Comparison of ENCODE assay signal across 23 cellular contexts in genomic region chr17:69473801-69474170, GRCh38. TPM values are rescaled to one million over a fixed set of nuclear protein-coding genes. Genes with fewer than 3 reads are reported as not detected.
A peak's percentile ranks its signal among the peaks of the same experiment; 100 is the strongest.
DNase-seq lines count a peak whose midpoint lies in the region; ATAC-seq and TF ChIP-seq lines count a peak whose summit lies in the region.
"Had no signal": no experiment of that assay in that cellular context is flagged by ENCODE, and none has a peak within 500 bp of the region (broad histone marks: within the 10 kb centered on the region; RNA-seq: fewer than 3 reads in every experiment).

No MANE protein-coding gene starts in this region.

- H3K9me2 ChIP-seq in MM.1S (replicated peaks; ENCODE audit: insufficient read depth, low read length), result no peaks in the 10 kb centered on the region

- peaks cover 3% of the 10 kb centered on the region for H3K36me3 Mint-ChIP-seq in mesothelial cell of epicardium

- no peak overlapping the region for H3K4me2 ChIP-seq in MM.1S (ENCODE audit: low read depth, low read length)
- H3K4me2 ChIP-seq: BLaER1 had no signal

- H4K20me1 ChIP-seq in MM.1S (ENCODE audit: insufficient read depth, low read length), result no peaks in the 10 kb centered on the region
- H4K20me1 ChIP-seq: BLaER1 had no signal

- H3K27ac ChIP-seq in gastrocnemius medialis (peak overlapping the region; percentile 78 to 96 (median 81)), MM.1S (ENCODE audit: low read length) (no peak overlapping the region)
- H3K27ac ChIP-seq: BLaER1, cardiac muscle cell, left lung, right atrium auricular region had no signal

- peaks cover 8% of the 10 kb centered on the region for H3K4me1 Mint-ChIP-seq in mesothelial cell of epicardium

- no peak overlapping the region for H3K4me3 Mint-ChIP-seq in mesothelial cell of epicardium
- H3K4me3 Mint-ChIP-seq: activated CD4-positive, alpha-beta T cell treated with anti-CD3 and anti-CD28 coated beads for 36 hours; endodermal cell; naive thymus-derived CD4-positive, alpha-beta T cell; T-helper 17 cell had no signal

- in situ Hi-C loops in gastrocnemius medialis (cut with MboI; ENCODE audit: low sequenced_read_pairs in 4 of 4), result no loop called here

- H3K27me3 Mint-ChIP-seq in mesothelial cell of epicardium (ENCODE audit: low read depth), result no peaks in the 10 kb centered on the region
- H3K27me3 Mint-ChIP-seq: activated CD4-positive, alpha-beta T cell treated with anti-CD3 and anti-CD28 coated beads for 36 hours; naive thymus-derived CD4-positive, alpha-beta T cell; T-helper 17 cell had no signal

- H3K9me3 ChIP-seq in gastrocnemius medialis (no peaks in the 10 kb centered on the region), MM.1S (replicated peaks; ENCODE audit: insufficient read depth, low read length) (no peaks in the 10 kb centered on the region)
- H3K9me3 ChIP-seq: left lung, right atrium auricular region, tibial artery had no signal

- no peak for TF ChIP-seq POLR2A in gastrocnemius medialis (IDR thresholded peaks at IDR 0.05)

- H3K27ac Mint-ChIP-seq in mesothelial cell of epicardium, result no peak overlapping the region
- H3K27ac Mint-ChIP-seq: activated CD4-positive, alpha-beta T cell treated with anti-CD3 and anti-CD28 coated beads for 36 hours; endodermal cell; T-helper 17 cell had no signal

- no peak overlapping the region for H3K9ac ChIP-seq in MM.1S (ENCODE audit: low read length)
- H3K9ac ChIP-seq: BLaER1 had no signal

- DNase-seq in EL (peak; percentile 12), astrocyte of the hippocampus (ENCODE audit: low read depth, low spot score) (peak; percentile 66), fibroblast of the conjunctiva (ENCODE audit: low read depth) (peak; percentile 38), gastrocnemius medialis (no peak), MM.1S (no peak), NCI-H2081 treated with DMSO at 0.1 percent for 48 hours (lab: John Stamatoyannopoulos, UW) (no peak), NCI-H510A (lab: John Stamatoyannopoulos, UW) (no peak), mesothelial cell of epicardium (ENCODE audit: low spot score in 2 of 2, unreplicated experiment in 2 of 2) (no peak)
- DNase-seq: activated CD4-positive, alpha-beta T cell treated with anti-CD3 and anti-CD28 coated beads for 36 hours; activated CD8-positive, alpha-beta memory T cell treated with anti-CD3 and anti-CD28 coated beads, Interleukin-2, amount 50 U/mL, for 4 hours; activated naive CD4-positive, alpha-beta T cell treated with anti-CD3 and anti-CD28 coated beads, Interleukin-2, amount 50 U/mL, for 16 hours; GOT3; left lung; naive thymus-derived CD4-positive, alpha-beta T cell; NCI-H2029 treated with DMSO at 0.1 percent for 48 hours; NCI-H748 treated with DMSO at 0.1 percent for 48 hours; stimulated activated CD4-positive, alpha-beta T cell treated with anti-CD3 and anti-CD28 coated beads, Interleukin-4, amount 100 ng/mL, for 24 hours; T-helper 17 cell; tibial artery had no signal

- no peaks in the 10 kb centered on the region for H3F3A ChIP-seq in MM.1S (ENCODE audit: insufficient read depth, low read length)

- ATAC-seq in gastrocnemius medialis, result peak; percentile 84 to 87
- ATAC-seq: activated CD4-positive, alpha-beta T cell treated with anti-CD3 and anti-CD28 coated beads for 36 hours; left lung; naive thymus-derived CD4-positive, alpha-beta T cell; T-helper 17 cell had no signal

- H3K27me3 ChIP-seq in gastrocnemius medialis (no peaks in the 10 kb centered on the region), MM.1S (replicated peaks; ENCODE audit: insufficient read depth, low read length) (no peaks in the 10 kb centered on the region)
- H3K27me3 ChIP-seq: BLaER1, cardiac muscle cell, left lung, right atrium auricular region, tibial artery had no signal

- peak overlapping the region in 3 of 4 donors; percentile 1 to 4 (median 4) for H3K4me3 ChIP-seq in gastrocnemius medialis
- no peak overlapping the region for H3K4me3 ChIP-seq in MM.1S (ENCODE audit: low read length)
- H3K4me3 ChIP-seq: BLaER1, cardiac muscle cell, left lung, right atrium auricular region, tibial artery had no signal

- H3K36me3 ChIP-seq in gastrocnemius medialis (no peaks in the 10 kb centered on the region), MM.1S (replicated peaks; ENCODE audit: insufficient read depth, low read length) (no peaks in the 10 kb centered on the region)
- H3K36me3 ChIP-seq: cardiac muscle cell, left lung, right atrium auricular region, tibial artery had no signal

- H3K79me2 ChIP-seq in MM.1S (ENCODE audit: low read length), result no peaks in the 10 kb centered on the region

- TF ChIP-seq CTCF in gastrocnemius medialis (IDR thresholded peaks at IDR 0.05 in 4 of 5, conservative IDR thresholded peaks at IDR 0.05 in 1 of 5) (no peak), MM.1S (IDR thresholded peaks at IDR 0.05; ENCODE audit: low read length) (no peak), mesothelial cell of epicardium (IDR thresholded peaks at IDR 0.05; ENCODE audit: unreplicated experiment) (no peak)

- H3K9me3 Mint-ChIP-seq in mesothelial cell of epicardium, result peaks cover 4% of the 10 kb centered on the region

- H2AFZ ChIP-seq in MM.1S (ENCODE audit: low read length), result no peak overlapping the region

- intact Hi-C loops in gastrocnemius medialis (cut with DNase I; ENCODE audit: low total_unique reads), result no loop called here

- H3K4me1 ChIP-seq in gastrocnemius medialis (peaks cover 17 to 24% of the 10 kb centered on the region in 2 donors), MM.1S (ENCODE audit: low read length) (no peaks in the 10 kb centered on the region)
- H3K4me1 ChIP-seq: left lung had no signal

RNA-seq across cellular contexts. Expression of gene MAP2K6, which starts 59.3 kb away (rescaled TPM):
- total RNA-seq in gastrocnemius medialis (100 to 1,000 TPM in 3 of 4 donors, 10 to 100 TPM in 1; 35.1 to 351 (median 223) TPM), mesothelial cell of epicardium (21.2 to 24.1 TPM (median 21.7 TPM) in 3 replicates)

Comparison
In these comparisons a context has a peak if more than half of its experiments do, and no peak if none do; other contexts are left out.
1. DNase-seq: peak in EL (single experiment), astrocyte of the hippocampus (single experiment) and fibroblast of the conjunctiva (single experiment); none in gastrocnemius medialis (0 of 2), MM.1S (single experiment), NCI-H2081 treated with DMSO at 0.1 percent for 48 hours (single experiment), NCI-H510A (single experiment) and mesothelial cell of epicardium (0 of 2).